ENCODE assay signal across 30 cellular contexts in the genomic region with DNA sequence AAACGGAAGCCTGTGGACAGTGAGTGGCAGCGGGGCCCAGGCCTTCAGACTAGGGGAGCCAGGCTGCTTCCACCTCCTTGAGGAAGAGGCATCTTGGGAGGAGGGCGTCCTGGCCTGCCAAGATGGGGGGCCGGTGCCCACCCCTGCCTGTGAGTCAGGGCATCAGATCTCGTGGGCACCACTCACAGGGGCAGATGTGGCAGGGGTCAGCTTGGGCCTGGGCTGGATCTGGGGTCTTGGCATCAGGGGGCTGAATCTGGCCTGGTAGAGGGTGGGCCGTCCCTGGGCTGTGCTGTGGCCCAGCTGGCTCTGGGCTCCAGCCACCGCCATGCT. TPM values are rescaled to one million over a fixed set of nuclear protein-coding genes. Genes with fewer than 3 reads are reported as not detected.
DNase-seq lines count a peak whose midpoint lies in the region; ATAC-seq, FAIRE-seq and TF ChIP-seq lines count a peak whose summit lies in the region.
"Had no signal": no experiment of that assay in that cellular context is flagged by ENCODE, and none has a peak within 500 bp of the region (broad histone marks: within the 10 kb centered on the region; RNA-seq: fewer than 3 reads in every experiment).

No MANE protein-coding gene starts in this region.

- TF ChIP-seq POLR2A in K562 (conservative IDR thresholded peaks at IDR 0.05): no peak

- H4K8ac ChIP-seq in neuronal stem cell (ENCODE audit: low read depth, low read length): no peak overlapping the region

- H3K4me3 Mint-ChIP-seq in stimulated activated effector memory CD8-positive, alpha-beta T cell treated with anti-CD3 and anti-CD28 coated beads, Interleukin-12 subunit alpha, Interleukin-12 subunit beta, amount 100 ng/mL, for 72 hours: no peak overlapping the region
- H3K4me3 Mint-ChIP-seq: CD4-positive, alpha-beta memory T cell; CD4-positive, CD25-positive, alpha-beta regulatory T cell; CD8-positive, alpha-beta memory T cell had no signal

- no TSS peak for BruUV-seq in K562 (replicated peaks; lab: Mats Ljungman, UMichigan)

- peak overlapping the region; percentile 93 for H2BK12ac ChIP-seq in neuronal stem cell (ENCODE audit: low read length)

- H3K36me3 Mint-ChIP-seq in stimulated activated effector memory CD8-positive, alpha-beta T cell treated with anti-CD3 and anti-CD28 coated beads, Interleukin-12 subunit alpha, Interleukin-12 subunit beta, amount 100 ng/mL, for 72 hours: no peaks in the 10 kb centered on the region
- H3K36me3 Mint-ChIP-seq: CD14-positive monocyte; CD4-positive, alpha-beta memory T cell; CD4-positive, CD25-positive, alpha-beta regulatory T cell; CD8-positive, alpha-beta memory T cell had no signal

- no peaks in the 10 kb centered on the region for H3K79me2 ChIP-seq in K562 (ENCODE audit: control insufficient read depth, insufficient read depth, low read length)

- peak overlapping the region; percentile 24 for H2BK120ac ChIP-seq in neuronal stem cell (ENCODE audit: low read depth, low read length)

- no peak overlapping the region for H3K4me2 ChIP-seq in K562 (ENCODE audit: insufficient read depth, low read length)
- H3K4me2 ChIP-seq in neuronal stem cell (ENCODE audit: insufficient read depth, low read length, poor library complexity, severe bottlenecking): no peak overlapping the region

- no peak overlapping the region for H3K4ac ChIP-seq in neuronal stem cell (ENCODE audit: low read length)

- TF ChIP-seq EP300 in K562 (IDR thresholded peaks at IDR 0.05; ENCODE audit: low read length): no peak

- POLR2A ChIA-PET in K562 (lab: Yijun Ruan, JAX): no interaction called here

- H3K27ac ChIP-seq in K562 (ENCODE audit: extremely low read depth, low read depth, low read length) (no peak overlapping the region), neuronal stem cell (replicated peaks; ENCODE audit: low read length) (no peak overlapping the region)
- H3K27ac ChIP-seq: BLaER1 had no signal

- peak overlapping the region; percentile 59 for H2AK5ac ChIP-seq in neuronal stem cell (ENCODE audit: low read depth, low read length)

- DNase-seq in K562 (ENCODE audit: extremely low read depth in 1 of 4, low spot score in 3 of 4) (no peak), neuronal stem cell (ENCODE audit: low spot score) (no peak), NCI-H1436 treated with DMSO at 0.1 percent for 48 hours (lab: John Stamatoyannopoulos, UW) (no peak)
- no peak for DNase-seq in stimulated activated effector memory CD8-positive, alpha-beta T cell treated with anti-CD3 and anti-CD28 coated beads, Interleukin-12 subunit alpha, Interleukin-12 subunit beta, amount 100 ng/mL, for 72 hours (ENCODE audit: low spot score in 2 of 2)
- DNase-seq in stimulated activated naive CD4-positive, alpha-beta T cell treated with Interleukin-2 at 50 U/mL for 16 hours (lab: John Stamatoyannopoulos, UW): no peak
- DNase-seq: 8988T; ACHN; BE2C; CD4-positive, alpha-beta memory T cell; CD4-positive, CD25-positive, alpha-beta regulatory T cell; CD8-positive, alpha-beta memory T cell; COR-L47; DMS 273 treated with DMSO at 0.1 percent for 48 hours; DMS153; DMS53; DMS79; DND-41; EL; GDM1 had no signal

- peak overlapping the region; percentile 67 for H3K23ac ChIP-seq in neuronal stem cell (ENCODE audit: low read depth, low read length, poor library complexity)

- no peaks in the 10 kb centered on the region for H3K9me3 Mint-ChIP-seq in stimulated activated effector memory CD8-positive, alpha-beta T cell treated with anti-CD3 and anti-CD28 coated beads, Interleukin-12 subunit alpha, Interleukin-12 subunit beta, amount 100 ng/mL, for 72 hours
- H3K9me3 Mint-ChIP-seq: CD4-positive, alpha-beta memory T cell had no signal

- peak overlapping the region; percentile 1 for H3K14ac ChIP-seq in neuronal stem cell (ENCODE audit: low read length)

- peaks cover 5 to 41% of the 10 kb centered on the region in 2 experiments; a peak in 3 of 5 replicates for H3K27me3 ChIP-seq in K562 (ENCODE audit: control insufficient read depth in 2 of 2, insufficient read depth in 2 of 2, low read length in 2 of 2)
- peaks cover 0 to 12% (median 0%) of the 10 kb centered on the region in 3 experiments for H3K27me3 ChIP-seq in neuronal stem cell (ENCODE audit: control insufficient read depth in 3 of 3, insufficient read depth in 3 of 3, low read depth in 1 of 3, low read length in 3 of 3)
- H3K27me3 ChIP-seq: BE2C had no signal

- FAIRE-seq in K562 (lab: Jason Lieb, UNC): no peak
- FAIRE-seq: A204.1, GM12878, GM12892, GM18507 had no signal

- H3K27ac Mint-ChIP-seq in stimulated activated effector memory CD8-positive, alpha-beta T cell treated with anti-CD3 and anti-CD28 coated beads, Interleukin-12 subunit alpha, Interleukin-12 subunit beta, amount 100 ng/mL, for 72 hours: peak overlapping the region; percentile 21
- H3K27ac Mint-ChIP-seq: CD4-positive, alpha-beta memory T cell; CD4-positive, CD25-positive, alpha-beta regulatory T cell; CD8-positive, alpha-beta memory T cell had no signal

- H4K91ac ChIP-seq in neuronal stem cell (ENCODE audit: low read depth, low read length, poor library complexity): peak overlapping the region; percentile 97

- 0% methylated on average over 7 of the region's 7 CpGs for WGBS in K562 (ENCODE audit: insufficient coverage, low coverage, missing lambda C conversion rate)
- WGBS in neuronal stem cell (ENCODE audit: extremely low coverage in 2 of 2, insufficient read length in 2 of 2, insufficient replicate concordance in 1 of 2), 2 donors: no CpG with 5 or more reads among the region's 7 CpGs

- H3K4me3 ChIP-seq in K562: no peak overlapping the region
- no peak overlapping the region for H3K4me3 ChIP-seq in neuronal stem cell (ENCODE audit: low read length in 2 of 2)
- H3K4me3 ChIP-seq: BLaER1, GM12878 had no signal

- no peak for ATAC-seq in K562
- ATAC-seq in stimulated activated effector memory CD8-positive, alpha-beta T cell treated with anti-CD3 and anti-CD28 coated beads, Interleukin-12 subunit alpha, Interleukin-12 subunit beta, amount 100 ng/mL, for 72 hours: no peak
- no peak for ATAC-seq in HG03565 (IDR thresholded peaks at IDR 0.05; ENCODE audit: unreplicated experiment)

- H3K4me1 ChIP-seq in K562 (replicated peaks in 1 of 2; ENCODE audit: control insufficient read depth in 2 of 2, insufficient read depth in 2 of 2, low read length in 2 of 2): peaks cover 2 to 71% of the 10 kb centered on the region in 2 experiments; a peak in 3 of 5 replicates
- peaks cover 6 to 14% of the 10 kb centered on the region in 2 donors for H3K4me1 ChIP-seq in neuronal stem cell (ENCODE audit: control insufficient read depth in 2 of 2, insufficient read depth in 1 of 2, low read depth in 1 of 2, low read length in 2 of 2)

- intact Hi-C loops in K562 (cut with micrococcal nuclease): loop anchor here (10.0 kb wide), 1 partner anchor 339 kb away; no protein-coding TSS in a partner anchor

- peaks cover 4% of the 10 kb centered on the region; the same call in 1 of the 2 replicates for H4K20me1 ChIP-seq in K562 (replicated peaks; ENCODE audit: control insufficient read depth, insufficient read depth, low read length)

- CTCF ChIA-PET in K562 (lab: Yijun Ruan, JAX; ENCODE audit: low intra/inter-chr PET ratio): interaction anchor here (1.6 to 2.0 kb wide), 2 partner anchors 103 to 224 kb away, joined by 9 to 12 read pairs; no protein-coding TSS in a partner anchor

- H3K18ac ChIP-seq in neuronal stem cell (ENCODE audit: low read length): peak overlapping the region; percentile 78

- H3K9me3 ChIP-seq in K562 (replicated peaks; ENCODE audit: control insufficient read depth, insufficient read depth, low read depth, low read length) (no peaks in the 10 kb centered on the region), neuronal stem cell (replicated peaks in 1 of 2; ENCODE audit: control insufficient read depth in 2 of 2, insufficient read depth in 1 of 2, low read depth in 1 of 2, low read length in 2 of 2) (no peaks in the 10 kb centered on the region)
- H3K9me3 ChIP-seq: BE2C had no signal

- H3K79me1 ChIP-seq in neuronal stem cell (ENCODE audit: low read depth, low read length): peaks cover 4% of the 10 kb centered on the region

- H2AFZ ChIP-seq in K562 (ENCODE audit: low read depth, low read length): no peak overlapping the region
- no peak overlapping the region for H2AFZ ChIP-seq in neuronal stem cell (ENCODE audit: low read length)

- H3K36me3 ChIP-seq in K562 (ENCODE audit: control insufficient read depth, insufficient read depth, low read length): no peaks in the 10 kb centered on the region
- no peaks in the 10 kb centered on the region for H3K36me3 ChIP-seq in neuronal stem cell (replicated peaks in 1 of 2; ENCODE audit: control insufficient read depth in 2 of 2, insufficient read depth in 2 of 2, low read length in 2 of 2)
- H3K36me3 ChIP-seq: BE2C, BLaER1 had no signal

- peaks cover 27% of the 10 kb centered on the region for H3K4me1 Mint-ChIP-seq in stimulated activated effector memory CD8-positive, alpha-beta T cell treated with anti-CD3 and anti-CD28 coated beads, Interleukin-12 subunit alpha, Interleukin-12 subunit beta, amount 100 ng/mL, for 72 hours

- TF ChIP-seq CTCF in K562 (IDR thresholded peaks at IDR 0.05 in 2 of 3, conservative IDR thresholded peaks at IDR 0.05 in 1 of 3; ENCODE audit: insufficient read depth in 2 of 3, low read depth in 1 of 3, low read length in 3 of 3): no peak

- H3K9ac ChIP-seq in K562 (ENCODE audit: insufficient read depth in 1 of 2, low read depth in 2 of 2, low read length in 2 of 2) (no peak overlapping the region), neuronal stem cell (ENCODE audit: low read depth, low read length, poor library complexity) (peak overlapping the region; percentile 50)
- H3K9ac ChIP-seq: BLaER1 had no signal

- peak overlapping the region; percentile 65 for H2BK15ac ChIP-seq in neuronal stem cell (ENCODE audit: low read length)

- H2BK5ac ChIP-seq in neuronal stem cell (ENCODE audit: low read length): peak overlapping the region; percentile 19

- H3K9me1 ChIP-seq in K562 (ENCODE audit: control insufficient read depth, insufficient read depth, low read length): no peaks in the 10 kb centered on the region

- no peak for TF ChIP-seq RAD21 in K562 (CRISPR knock-in tag; conservative IDR thresholded peaks at IDR 0.05 in 1 of 2, IDR thresholded peaks at IDR 0.05 in 1 of 2)

- in situ Hi-C loops in K562 (cut with MboI): no loop called here

RNA-seq across cellular contexts. Expression of a gene that starts 24.1 kb away (rescaled TPM):
- not detected in 2 replicates for total RNA-seq in K562 (2011; cell fraction: chromatin; rRNA removed; ENCODE audit: low replicate concordance)
- total RNA-seq in K562 (2011; cell fraction: nucleolus; rRNA removed): not detected in 2 replicates
- not detected in 2 replicates for total RNA-seq in K562 (2011; cell fraction: nucleoplasm; rRNA removed)
- total RNA-seq in K562 (2014; rRNA removed) (not detected in 2 replicates), K562 (2014; rRNA removed; fragmentation: Illumina TruSeq; extraction: Trizol) (not detected in 2 replicates), K562 (2015; rRNA removed; fragmentation: Illumina TruSeq; extraction: Trizol) (not detected in 2 replicates), K562 (2021) (not detected in 2 replicates)
- polyA plus RNA-seq in K562 (2011; rRNA removed) (not detected in 2 replicates), K562 (2014; fragmentation: Illumina TruSeq; extraction: Trizol) (not detected in 2 replicates), K562 (2014; fragmentation: Nextera tagmentation; extraction: Ambion mirVana) (not detected), K562 (2014; rRNA removed) (not detected in 2 replicates)
- 0.06 TPM in 1 of 2 replicates, not detected in the other for polyA plus RNA-seq in K562 (2011; cell fraction: cytosol; rRNA removed)
- not detected in 2 replicates for polyA plus RNA-seq in K562 (2011; cell fraction: nucleus; rRNA removed)
- polyA plus RNA-seq in K562 (2012): not detected in 2 replicates
- not detected in 2 replicates for polyA minus RNA-seq in K562 (2011; rRNA and poly(A)+ RNA removed)
- polyA minus RNA-seq in K562 (2011; cell fraction: cytosol; rRNA and poly(A)+ RNA removed): not detected in 2 replicates
- polyA minus RNA-seq in K562 (2011; cell fraction: nucleus; rRNA and poly(A)+ RNA removed): not detected in 2 replicates
- polyA plus RNA-seq in neuronal stem cell (2013, experiment 1 of 2): 1.0 TPM
- polyA plus RNA-seq in neuronal stem cell (2013, experiment 2 of 2): 0.82 TPM
- total RNA-seq: A673; CD4-positive, alpha-beta memory T cell; CD4-positive, CD25-positive, alpha-beta regulatory T cell; CD8-positive, alpha-beta memory T cell; Daoy; G401; GM12878 had no signal
- polyA plus RNA-seq: AG04450; CD14-positive monocyte; CD4-positive, alpha-beta memory T cell; CD4-positive, CD25-positive, alpha-beta regulatory T cell; CD8-positive, alpha-beta memory T cell; GM12878 had no signal

RNA-seq across cellular contexts. Expression of a gene that starts 34.7 kb away (rescaled TPM):
- total RNA-seq in K562 (2011; cell fraction: chromatin; rRNA removed; ENCODE audit: low replicate concordance): not detected in 2 replicates
- total RNA-seq in K562 (2011; cell fraction: nucleolus; rRNA removed): not detected in 2 replicates
- total RNA-seq in K562 (2011; cell fraction: nucleoplasm; rRNA removed): not detected in 2 replicates
- total RNA-seq in K562 (2014; rRNA removed) (not detected in 2 replicates), K562 (2014; rRNA removed; fragmentation: Illumina TruSeq; extraction: Trizol) (not detected in 2 replicates), K562 (2015; rRNA removed; fragmentation: Illumina TruSeq; extraction: Trizol) (not detected in 2 replicates), K562 (2021) (not detected in 2 replicates)
- polyA plus RNA-seq in K562 (2011; rRNA removed) (not detected in 2 replicates), K562 (2014; fragmentation: Illumina TruSeq; extraction: Trizol) (not detected in 2 replicates), K562 (2014; fragmentation: Nextera tagmentation; extraction: Ambion mirVana) (not detected), K562 (2014; rRNA removed) (not detected in 2 replicates)
- polyA plus RNA-seq in K562 (2011; cell fraction: cytosol; rRNA removed): not detected in 2 replicates
- not detected in 2 replicates for polyA plus RNA-seq in K562 (2011; cell fraction: nucleus; rRNA removed)
- polyA plus RNA-seq in K562 (2012): not detected in 2 replicates
- not detected in 2 replicates for polyA minus RNA-seq in K562 (2011; rRNA and poly(A)+ RNA removed)
- polyA minus RNA-seq in K562 (2011; cell fraction: cytosol; rRNA and poly(A)+ RNA removed): not detected in 2 replicates
- not detected in 2 replicates for polyA minus RNA-seq in K562 (2011; cell fraction: nucleus; rRNA and poly(A)+ RNA removed)
- polyA plus RNA-seq in neuronal stem cell (2013, experiment 1 of 2): not detected
- not detected for polyA plus RNA-seq in neuronal stem cell (2013, experiment 2 of 2)
- total RNA-seq: A673; CD4-positive, alpha-beta memory T cell; CD4-positive, CD25-positive, alpha-beta regulatory T cell; CD8-positive, alpha-beta memory T cell; Daoy; G401; GM12878 had no signal
- polyA plus RNA-seq: AG04450; CD14-positive monocyte; CD4-positive, alpha-beta memory T cell; CD4-positive, CD25-positive, alpha-beta regulatory T cell; CD8-positive, alpha-beta memory T cell; GM12878 had no signal

RNA-seq across cellular contexts. Expression of a gene that starts 56.5 kb away (rescaled TPM):
- total RNA-seq in K562 (2011; cell fraction: chromatin; rRNA removed; ENCODE audit: low replicate concordance): not detected in 2 replicates
- not detected in 2 replicates for total RNA-seq in K562 (2011; cell fraction: nucleolus; rRNA removed)
- not detected in 2 replicates for total RNA-seq in K562 (2011; cell fraction: nucleoplasm; rRNA removed)
- total RNA-seq in K562 (2014; rRNA removed) (not detected in 2 replicates), K562 (2014; rRNA removed; fragmentation: Illumina TruSeq; extraction: Trizol) (not detected in 2 replicates), K562 (2015; rRNA removed; fragmentation: Illumina TruSeq; extraction: Trizol) (not detected in 2 replicates), K562 (2021) (0.16 and 0.67 TPM in 2 replicates)
- polyA plus RNA-seq in K562 (2011; rRNA removed) (not detected in 2 replicates), K562 (2014; fragmentation: Illumina TruSeq; extraction: Trizol) (not detected in 2 replicates), K562 (2014; fragmentation: Nextera tagmentation; extraction: Ambion mirVana) (not detected), K562 (2014; rRNA removed) (0.03 TPM in 1 of 2 replicates, not detected in the other)
- polyA plus RNA-seq in K562 (2011; cell fraction: cytosol; rRNA removed): 0.01 TPM in 1 of 2 replicates, not detected in the other
- polyA plus RNA-seq in K562 (2011; cell fraction: nucleus; rRNA removed): 0.03 TPM in 1 of 2 replicates, not detected in the other
- 0.03 and 0.04 TPM in 2 replicates for polyA plus RNA-seq in K562 (2012)
- polyA minus RNA-seq in K562 (2011; rRNA and poly(A)+ RNA removed): 0.07 and 0.18 TPM in 2 replicates
- 5.3 TPM in 1 of 2 replicates, not detected in the other for polyA minus RNA-seq in K562 (2011; cell fraction: cytosol; rRNA and poly(A)+ RNA removed)
- polyA minus RNA-seq in K562 (2011; cell fraction: nucleus; rRNA and poly(A)+ RNA removed): not detected in 2 replicates
- polyA plus RNA-seq in neuronal stem cell (2013, experiment 1 of 2): 11.8 TPM
- 11.0 TPM for polyA plus RNA-seq in neuronal stem cell (2013, experiment 2 of 2)
- total RNA-seq: CD4-positive, alpha-beta memory T cell; G401 had no signal
- polyA plus RNA-seq: CD14-positive monocyte; CD4-positive, alpha-beta memory T cell; CD4-positive, CD25-positive, alpha-beta regulatory T cell; CD8-positive, alpha-beta memory T cell; GM12878 had no signal
